In the genomic region with DNA sequence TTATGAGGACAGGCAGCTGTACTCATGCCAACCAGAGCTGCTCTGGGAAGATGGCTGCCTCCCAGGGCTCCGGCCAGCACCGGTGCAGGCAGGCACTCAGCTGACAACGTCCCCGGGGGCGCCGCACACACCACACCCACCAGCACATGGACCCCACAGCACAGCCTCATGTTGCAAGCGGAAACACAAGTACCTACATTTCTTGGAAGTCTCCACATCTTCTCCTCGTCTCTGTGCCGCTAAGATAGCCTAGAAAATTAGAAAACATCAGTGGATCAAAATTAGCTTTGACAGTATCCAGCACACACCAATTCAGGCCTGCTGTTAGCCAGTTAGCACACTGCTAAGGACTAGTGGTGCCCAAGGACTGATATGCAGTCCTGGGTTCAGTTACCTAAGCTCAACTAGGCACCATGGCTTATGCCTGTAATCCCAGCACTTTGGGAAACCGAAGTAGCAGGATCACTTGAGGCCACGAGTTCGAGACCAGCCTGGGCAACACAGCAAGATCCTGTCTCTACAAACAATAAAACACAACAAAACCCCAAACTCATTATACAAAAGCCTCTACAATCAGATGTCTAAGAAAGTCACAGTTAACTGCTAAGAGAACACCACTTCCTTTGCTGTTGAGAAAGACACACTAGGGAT, we compare ENCODE assay signal across 1 cellular context.
TF ChIP-seq lines count a peak whose summit lies in the region.

No MANE protein-coding gene starts in this region.

TF ChIP-seq in HepG2, 621 proteins besides CTCF, POLR2A, EP300 and RAD21:
- TF ChIP-seq SIN3B (IDR thresholded peaks at IDR 0.05; ENCODE audit: low read length) (no peak), HHEX (CRISPR knock-in tag; IDR thresholded peaks at IDR 0.05) (no peak), AGO1 (IDR thresholded peaks at IDR 0.05; ENCODE audit: low read depth, low read length, poor library complexity, severe bottlenecking) (peak; percentile 7), RBFOX2 (IDR thresholded peaks at IDR 0.05; ENCODE audit: low read depth, low read length) (peak; percentile 46)
- TF ChIP-seq, protein P1, sequence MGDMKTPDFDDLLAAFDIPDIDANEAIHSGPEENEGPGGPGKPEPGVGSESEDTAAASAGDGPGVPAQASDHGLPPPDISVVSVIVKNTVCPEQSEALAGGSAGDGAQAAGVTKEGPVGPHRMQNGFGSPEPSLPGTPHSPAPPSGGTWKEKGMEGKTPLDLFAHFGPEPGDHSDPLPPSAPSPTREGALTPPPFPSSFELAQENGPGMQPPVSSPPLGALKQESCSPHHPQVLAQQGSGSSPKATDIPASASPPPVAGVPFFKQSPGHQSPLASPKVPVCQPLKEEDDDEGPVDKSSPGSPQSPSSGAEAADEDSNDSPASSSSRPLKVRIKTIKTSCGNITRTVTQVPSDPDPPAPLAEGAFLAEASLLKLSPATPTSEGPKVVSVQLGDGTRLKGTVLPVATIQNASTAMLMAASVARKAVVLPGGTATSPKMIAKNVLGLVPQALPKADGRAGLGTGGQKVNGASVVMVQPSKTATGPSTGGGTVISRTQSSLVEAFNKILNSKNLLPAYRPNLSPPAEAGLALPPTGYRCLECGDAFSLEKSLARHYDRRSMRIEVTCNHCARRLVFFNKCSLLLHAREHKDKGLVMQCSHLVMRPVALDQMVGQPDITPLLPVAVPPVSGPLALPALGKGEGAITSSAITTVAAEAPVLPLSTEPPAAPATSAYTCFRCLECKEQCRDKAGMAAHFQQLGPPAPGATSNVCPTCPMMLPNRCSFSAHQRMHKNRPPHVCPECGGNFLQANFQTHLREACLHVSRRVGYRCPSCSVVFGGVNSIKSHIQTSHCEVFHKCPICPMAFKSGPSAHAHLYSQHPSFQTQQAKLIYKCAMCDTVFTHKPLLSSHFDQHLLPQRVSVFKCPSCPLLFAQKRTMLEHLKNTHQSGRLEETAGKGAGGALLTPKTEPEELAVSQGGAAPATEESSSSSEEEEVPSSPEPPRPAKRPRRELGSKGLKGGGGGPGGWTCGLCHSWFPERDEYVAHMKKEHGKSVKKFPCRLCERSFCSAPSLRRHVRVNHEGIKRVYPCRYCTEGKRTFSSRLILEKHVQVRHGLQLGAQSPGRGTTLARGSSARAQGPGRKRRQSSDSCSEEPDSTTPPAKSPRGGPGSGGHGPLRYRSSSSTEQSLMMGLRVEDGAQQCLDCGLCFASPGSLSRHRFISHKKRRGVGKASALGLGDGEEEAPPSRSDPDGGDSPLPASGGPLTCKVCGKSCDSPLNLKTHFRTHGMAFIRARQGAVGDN (CRISPR knock-in tag; IDR thresholded peaks at IDR 0.05), result peak; percentile 10; the same call in 1 of the 2 replicates
